ENCODE assay signal across 23 cellular contexts in the genomic region with DNA sequence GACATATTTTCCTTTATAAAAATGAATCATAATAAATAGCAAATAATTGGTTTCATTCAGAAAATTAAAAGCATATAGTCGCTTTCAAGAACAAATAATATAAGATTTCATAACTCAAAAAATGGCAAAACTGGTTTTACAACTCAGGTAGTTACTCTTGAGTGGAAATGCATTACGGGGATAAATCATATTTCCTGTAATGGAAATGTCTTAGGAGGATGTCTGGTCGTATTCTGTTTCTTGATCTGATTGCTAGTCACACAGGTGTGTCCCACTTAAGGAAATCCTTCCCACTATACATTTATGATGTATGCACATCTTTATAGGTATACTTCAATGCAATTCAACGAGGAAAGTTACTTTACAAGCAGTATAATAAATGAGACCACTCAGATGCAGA. TPM values are rescaled to one million over a fixed set of nuclear protein-coding genes. Genes with fewer than 3 reads are reported as not detected.
"Had no signal": no experiment of that assay in that cellular context is flagged by ENCODE, and none has a peak within 500 bp of the region (broad histone marks: within the 10 kb centered on the region; RNA-seq: fewer than 3 reads in every experiment).

No MANE protein-coding gene starts in this region.

- H3K4me3 ChIP-seq: esophagus squamous epithelium, ovary, right lobe of liver, tibial artery had no signal

- H3K9me3 ChIP-seq: esophagus squamous epithelium, neutrophil, ovary, right lobe of liver, tibial artery had no signal

- ATAC-seq: activated CD8-positive, alpha-beta T cell treated with anti-CD3 and anti-CD28 coated beads, Interleukin-2, amount 10 ng/mL, durations not matched to agents 7 days and 5 days; effector memory CD8-positive, alpha-beta T cell; right lobe of liver; stimulated activated effector memory CD8-positive, alpha-beta T cell treated with anti-CD3 and anti-CD28 coated beads, Interleukin-12 subunit alpha, Interleukin-12 subunit beta, amount 100 ng/mL, for 72 hours; stimulated activated naive CD8-positive, alpha-beta T cell treated with anti-CD3 and anti-CD28 coated beads, Interleukin-15, amount 100 ng/mL, for 72 hours; T-cell had no signal

- H3K36me3 ChIP-seq: esophagus squamous epithelium, neutrophil, ovary, right lobe of liver, tibial artery, WERI-Rb-1 had no signal

- H3K27me3 ChIP-seq: ovary, right lobe of liver, tibial artery had no signal

- DNase-seq: activated CD4-positive, alpha-beta T cell treated with anti-CD3 and anti-CD28 coated beads, Interleukin-2, amount 50 U/mL, for 1 hour; activated CD4-positive, CD25-positive, alpha-beta regulatory T cell treated with anti-CD3 and anti-CD28 coated beads, Interleukin-2, amount 50 U/mL, for 72 hours; activated CD8-positive, alpha-beta T cell treated with anti-CD3 and anti-CD28 coated beads, Interleukin-2, amount 10 ng/mL, durations not matched to agents 7 days and 5 days; activated gamma-delta T cell treated with Interleukin-2 at 50 U/mL for 16 hours; anterior cingulate cortex; caudate nucleus; effector memory CD8-positive, alpha-beta T cell; esophagus squamous epithelium; kidney; midbrain; ovary; right lobe of liver; small intestine; stimulated activated CD4-positive, alpha-beta T cell treated with anti-CD3 and anti-CD28 coated beads, Interleukin-2, amount 100 ng/mL, for 24 hours; stimulated activated naive CD8-positive, alpha-beta T cell treated with anti-CD3 and anti-CD28 coated beads, Interleukin-15, amount 100 ng/mL, for 72 hours; T-cell; tibial artery; WERI-Rb-1 had no signal

- H3K27ac ChIP-seq: esophagus squamous epithelium, neutrophil, ovary, tibial artery, WERI-Rb-1 had no signal

RNA-seq across cellular contexts. Expression of gene NRAP, which starts 20.7 kb away (rescaled TPM):
- total RNA-seq: activated CD8-positive, alpha-beta T cell treated with anti-CD3 and anti-CD28 coated beads, Interleukin-2, amount 10 ng/mL, durations not matched to agents 7 days and 5 days; dermis microvascular lymphatic vessel endothelial cell; endothelial cell of umbilical vein; kidney; pulmonary artery endothelial cell; T-cell had no signal
